Comparison of ENCODE assay signal across 22 cellular contexts in the genomic region with DNA sequence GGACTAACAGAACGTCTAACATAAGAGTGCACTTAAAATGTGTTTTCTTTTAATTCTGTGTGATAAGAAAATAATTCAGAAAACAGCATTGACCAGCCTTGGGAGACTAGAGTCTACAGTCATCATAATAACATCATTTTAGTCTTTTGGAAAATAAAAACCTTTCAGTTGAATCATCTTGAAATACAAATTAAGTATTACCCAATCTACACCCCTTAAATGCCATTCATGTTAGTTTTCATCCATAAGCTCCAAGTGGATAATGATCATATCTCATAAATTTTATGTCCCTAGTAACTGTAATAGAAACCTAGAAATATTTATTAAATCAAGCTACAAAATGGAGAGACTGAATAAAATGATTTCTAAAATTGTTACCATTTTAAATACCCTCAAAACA. TPM values are rescaled to one million over a fixed set of nuclear protein-coding genes. Genes with fewer than 3 reads are reported as not detected.
DNase-seq lines count a peak whose midpoint lies in the region; ATAC-seq and TF ChIP-seq lines count a peak whose summit lies in the region.
"Had no signal": no experiment of that assay in that cellular context is flagged by ENCODE, and none has a peak within 500 bp of the region (broad histone marks: within the 10 kb centered on the region; RNA-seq: fewer than 3 reads in every experiment).

No MANE protein-coding gene starts in this region.

- H3K14ac ChIP-seq in IMR-90 (replicated peaks; ENCODE audit: low read depth, low read length) (no peak overlapping the region), mesenchymal stem cell (ENCODE audit: low read length in 2 of 2) (no peak overlapping the region)

- H3K9me3 ChIP-seq in IMR-90 (ENCODE audit: control insufficient read depth, insufficient read depth, low read length): no peaks in the 10 kb centered on the region
- H3K9me3 ChIP-seq in mesenchymal stem cell (ENCODE audit: control insufficient read depth, low read length): no peaks in the 10 kb centered on the region
- H3K9me3 ChIP-seq: psoas muscle, upper lobe of right lung had no signal

- H3K4me3 ChIP-seq in IMR-90 (ENCODE audit: insufficient read depth, low read depth, low read length) (no peak overlapping the region), cardiac fibroblast (replicated peaks in 1 of 2; ENCODE audit: low read depth in 2 of 2, low read length in 2 of 2) (no peak overlapping the region), mesenchymal stem cell (ENCODE audit: insufficient read depth in 1 of 2, low read depth in 1 of 2, low read length in 2 of 2) (no peak overlapping the region)
- H3K4me3 ChIP-seq: K562, lung, MG63, psoas muscle, upper lobe of right lung had no signal

- H2BK20ac ChIP-seq in IMR-90 (ENCODE audit: low read depth, low read length): no peak overlapping the region

- H4K91ac ChIP-seq in IMR-90 (ENCODE audit: insufficient read depth, low read depth, low read length) (no peak overlapping the region), mesenchymal stem cell (ENCODE audit: low read length) (no peak overlapping the region)

- no peak overlapping the region; a peak in 1 of 4 replicates for H4K8ac ChIP-seq in IMR-90 (ENCODE audit: low read depth in 2 of 2, low read length in 2 of 2)
- no peak overlapping the region for H4K8ac ChIP-seq in mesenchymal stem cell (ENCODE audit: low read length)

- no TSS peak for BruUV-seq in IMR-90 (replicated peaks; lab: Mats Ljungman, UMichigan)

- H3K4me2 ChIP-seq in IMR-90 (ENCODE audit: low read depth, low read length) (no peak overlapping the region), mesenchymal stem cell (ENCODE audit: low read length, poor library complexity, severe bottlenecking) (no peak overlapping the region)

- H2BK15ac ChIP-seq in IMR-90 (ENCODE audit: low read depth, low read length) (no peak overlapping the region), mesenchymal stem cell (ENCODE audit: low read depth, poor library complexity, severe bottlenecking) (no peak overlapping the region)

- H2AFZ ChIP-seq in IMR-90 (replicated peaks; ENCODE audit: low read length, poor library complexity) (no peak overlapping the region), mesenchymal stem cell (ENCODE audit: low read depth, low read length) (no peak overlapping the region)

- H3K56ac ChIP-seq in IMR-90 (ENCODE audit: extremely low read depth, insufficient read depth, low read length): no peak overlapping the region

- peaks cover 22% of the 10 kb centered on the region; the same call in 1 of the 2 replicates for H4K20me1 ChIP-seq in IMR-90 (ENCODE audit: insufficient read depth, low read length)

- DNase-seq in AG08395 (ENCODE audit: low spot score) (peak; percentile 50), IMR-90 (peak; percentile 62), cardiac fibroblast (ENCODE audit: low read depth in 2 of 2) (peak; percentile 24 to 71), mesenchymal stem cell (no peak), Right ventricle myocardium inferior (ENCODE audit: missing footprints) (no peak), OCI-M2 (lab: John Stamatoyannopoulos, UW; ENCODE audit: unreplicated experiment) (no peak)
- no peak for DNase-seq in stimulated activated CD4-positive, alpha-beta T cell treated with anti-CD3 and anti-CD28 coated beads, Interleukin-4, amount 100 ng/mL, for 1 hour
- DNase-seq: activated CD4-positive, alpha-beta T cell treated with anti-CD3 and anti-CD28 coated beads, Interleukin-2, amount 50 U/mL, for 48 hours; Calu3; DND-41; MG63; NCI-H1436; NCI-H446; NCI-H82; psoas muscle; SHP77; upper lobe of right lung had no signal

- H3K18ac ChIP-seq in IMR-90 (ENCODE audit: low read depth, low read length) (no peak overlapping the region), mesenchymal stem cell (ENCODE audit: low read depth in 1 of 2, low read length in 2 of 2) (no peak overlapping the region)

- no peak overlapping the region for H3K9ac ChIP-seq in IMR-90 (ENCODE audit: low read depth, low read length)
- peak overlapping the region; percentile 80 for H3K9ac ChIP-seq in mesenchymal stem cell (ENCODE audit: low read length)

- H2AK5ac ChIP-seq in IMR-90 (ENCODE audit: low read depth, low read length) (no peak overlapping the region), mesenchymal stem cell (ENCODE audit: low read length, severe bottlenecking) (no peak overlapping the region)

- H3K23ac ChIP-seq in IMR-90 (ENCODE audit: low read depth, low read length) (no peak overlapping the region), mesenchymal stem cell (ENCODE audit: low read length in 2 of 2) (no peak overlapping the region)

- WGBS in IMR-90 (ENCODE audit: extremely low coverage in 2 of 2, insufficient read length in 1 of 2), 2 experiments: no CpG with 5 or more reads among the region's 1 CpG
- WGBS in mesenchymal stem cell: no CpG with 5 or more reads among the region's 1 CpG

- no peak for ATAC-seq in IMR-90 (ENCODE audit: low read depth)
- no peak for ATAC-seq in Right ventricle myocardium inferior
- ATAC-seq in HG02763 (IDR thresholded peaks at IDR 0.05; ENCODE audit: unreplicated experiment): no peak
- ATAC-seq: esophagus mucosa, K562, psoas muscle, upper lobe of right lung had no signal

- peak overlapping the region; percentile 7 for H2BK5ac ChIP-seq in IMR-90 (ENCODE audit: low read depth, low read length, poor library complexity, severe bottlenecking)
- no peak overlapping the region for H2BK5ac ChIP-seq in mesenchymal stem cell (ENCODE audit: low read depth, low read length, poor library complexity, severe bottlenecking)

- H3K36me3 ChIP-seq in IMR-90 (ENCODE audit: control insufficient read depth, insufficient read depth, low read length) (no peaks in the 10 kb centered on the region), mesenchymal stem cell (ENCODE audit: control insufficient read depth in 1 of 2, insufficient read depth in 2 of 2, low read depth in 1 of 2, low read length in 2 of 2) (no peaks in the 10 kb centered on the region)
- H3K36me3 ChIP-seq: upper lobe of right lung had no signal

- H2BK12ac ChIP-seq in mesenchymal stem cell (ENCODE audit: low read length in 2 of 2): no peak overlapping the region

- TF ChIP-seq CTCF in IMR-90 (conservative IDR thresholded peaks at IDR 0.05; ENCODE audit: low read depth, low read length) (no peak), cardiac fibroblast (IDR thresholded peaks at IDR 0.05; ENCODE audit: low read depth, low read length) (no peak)

- in situ Hi-C loops in IMR-90 (cut with MboI; ENCODE audit: low sequenced_read_pairs): no loop called here

- no peak overlapping the region for H4K5ac ChIP-seq in IMR-90 (ENCODE audit: low read depth, low read length)

- H3K27ac ChIP-seq in IMR-90 (ENCODE audit: insufficient read depth, low read length): no peak overlapping the region
- no peak overlapping the region for H3K27ac ChIP-seq in mesenchymal stem cell (ENCODE audit: low read length, poor library complexity, severe bottlenecking)
- H3K27ac ChIP-seq: C4-2B, psoas muscle, upper lobe of right lung had no signal

- TF ChIP-seq POLR2A in IMR-90 (IDR thresholded peaks at IDR 0.05; ENCODE audit: low read depth, low read length): no peak

- no peak overlapping the region for H2AK9ac ChIP-seq in IMR-90 (replicated peaks; ENCODE audit: low read depth, low read length, poor library complexity)

- dilution Hi-C loops in IMR-90 (cut with HindIII; ENCODE audit: low sequenced_read_pairs, unreplicated experiment): no loop called here

- intact Hi-C loops in IMR-90 (cut with micrococcal nuclease): no loop called here
- intact Hi-C loops in Right ventricle myocardium inferior (cut with DNase I): no loop called here

- H2BK120ac ChIP-seq in IMR-90 (ENCODE audit: low read depth, low read length): no peak overlapping the region
- no peak overlapping the region for H2BK120ac ChIP-seq in mesenchymal stem cell (ENCODE audit: low read depth, low read length)

- no peak for TF ChIP-seq RAD21 in IMR-90 (IDR thresholded peaks at IDR 0.05; ENCODE audit: low read length)

- CTCF ChIA-PET in IMR-90 (lab: Yijun Ruan, JAX): no interaction called here

- H3K4ac ChIP-seq in IMR-90 (ENCODE audit: low read depth, low read length) (no peak overlapping the region), mesenchymal stem cell (ENCODE audit: low read depth in 1 of 2, low read length in 2 of 2) (no peak overlapping the region)

- POLR2A ChIA-PET in IMR-90 (lab: Charles Lee; ENCODE audit: unreplicated experiment): interaction anchor here (0.5 kb wide), 1 partner anchor 55 kb away, joined by 3 read pairs; no protein-coding TSS in a partner anchor

- H3K79me1 ChIP-seq in IMR-90 (ENCODE audit: low read depth in 1 of 2, low read length in 2 of 2): peaks cover 22 to 51% of the 10 kb centered on the region in 2 experiments
- no peaks in the 10 kb centered on the region for H3K79me1 ChIP-seq in mesenchymal stem cell (replicated peaks; ENCODE audit: low read length, poor library complexity, severe bottlenecking)

- peaks cover 8% of the 10 kb centered on the region for H3K9me1 ChIP-seq in IMR-90 (ENCODE audit: insufficient read depth, low read length)

- no peaks in the 10 kb centered on the region for H3K27me3 ChIP-seq in IMR-90 (ENCODE audit: control insufficient read depth, insufficient read depth, low read length)
- no peaks in the 10 kb centered on the region for H3K27me3 ChIP-seq in mesenchymal stem cell (ENCODE audit: control insufficient read depth in 1 of 2, insufficient read depth in 1 of 2, low read length in 2 of 2)
- H3K27me3 ChIP-seq: MG63, upper lobe of right lung had no signal

- H3K4me1 ChIP-seq in IMR-90 (ENCODE audit: control insufficient read depth, insufficient read depth, low read length) (peaks cover 6% of the 10 kb centered on the region), mesenchymal stem cell (ENCODE audit: control insufficient read depth, insufficient read depth, low read depth, low read length) (peaks cover 8% of the 10 kb centered on the region)
- H3K4me1 ChIP-seq: psoas muscle, upper lobe of right lung had no signal

TF ChIP-seq in IMR-90, 13 proteins besides CTCF, POLR2A, EP300 and RAD21:
- TF ChIP-seq CEBPB (IDR thresholded peaks at IDR 0.05; ENCODE audit: low read depth, low read length): peak; percentile 76
- no peak for TF ChIP-seq CHD1 (IDR thresholded peaks at IDR 0.05; ENCODE audit: low read depth, low read length)

RNA-seq across cellular contexts. Expression of a gene that starts 32.4 kb away (rescaled TPM):
- total RNA-seq in IMR-90 (2012; rRNA removed): 102 and 104 TPM in 2 replicates
- 45.0 and 45.1 TPM in 2 replicates for polyA plus RNA-seq in IMR-90 (2012; rRNA removed)
- 14.0 and 14.1 TPM in 2 replicates for polyA plus RNA-seq in IMR-90 (2012; cell fraction: cytosol; rRNA removed)
- polyA plus RNA-seq in IMR-90 (2012; cell fraction: nucleus; rRNA removed; ENCODE audit: low replicate concordance): 26.2 and 55.5 TPM in 2 replicates
- 61.8 TPM for polyA plus RNA-seq in mesenchymal stem cell (2013, experiment 1 of 2)
- 60.9 TPM for polyA plus RNA-seq in mesenchymal stem cell (2013, experiment 2 of 2)
- total RNA-seq in Right ventricle myocardium inferior: 20.7 TPM

Comparison
In these comparisons a context has a peak if more than half of its experiments do, and no peak if none do; other contexts are left out.
1. DNase-seq: peak in AG08395 (single experiment), IMR-90 (single experiment) and cardiac fibroblast (2 of 2); none in mesenchymal stem cell (single experiment), Right ventricle myocardium inferior (single experiment), OCI-M2 (single experiment) and stimulated activated CD4-positive, alpha-beta T cell treated with anti-CD3 and anti-CD28 coated beads, Interleukin-4, amount 100 ng/mL, for 1 hour (single experiment).